In genomic region chr7:150800576-150801241, GRCh38 we compare ENCODE assay signal across 9 cellular contexts. TPM values are rescaled to one million over a fixed set of nuclear protein-coding genes. Genes with fewer than 3 reads are reported as not detected.
A peak's percentile ranks its signal among the peaks of the same experiment; 100 is the strongest.
DNase-seq lines count a peak whose midpoint lies in the region; ATAC-seq and TF ChIP-seq lines count a peak whose summit lies in the region.
"Had no signal": no experiment of that assay in that cellular context is flagged by ENCODE, and none has a peak within 500 bp of the region (broad histone marks: within the 10 kb centered on the region; RNA-seq: fewer than 3 reads in every experiment).

TSS of gene TMEM176A (plus strand) at chr7:150800769. CDS start at chr7:150801551, 782 bp downstream.

- ATAC-seq in gastroesophageal sphincter (peak; percentile 40), HG02870 (IDR thresholded peaks at IDR 0.05; ENCODE audit: unreplicated experiment) (no peak), HG03520 (IDR thresholded peaks at IDR 0.05; ENCODE audit: unreplicated experiment) (no peak)

- CTCF ChIA-PET in A673 (lab: Charles Lee) = no interaction called here

- no peak for TF ChIP-seq EP300 in gastroesophageal sphincter (IDR thresholded peaks at IDR 0.05)

- H3K36me3 ChIP-seq in A673 (ENCODE audit: insufficient read depth, low read length, poor library complexity, severe bottlenecking) (no peaks in the 10 kb centered on the region), gastroesophageal sphincter (peaks cover 0 to 24% of the 10 kb centered on the region in 2 donors), neuron (ENCODE audit: insufficient read depth, low read length) (no peaks in the 10 kb centered on the region)

- peaks cover 35% of the 10 kb centered on the region for H3K4me1 ChIP-seq in A673 (ENCODE audit: insufficient read depth, low read length, poor library complexity, severe bottlenecking)
- peaks cover 0 to 23% (median 0%) of the 10 kb centered on the region in 3 donors for H3K4me1 ChIP-seq in gastroesophageal sphincter
- no peaks in the 10 kb centered on the region for H3K4me1 ChIP-seq in neuron (ENCODE audit: insufficient read depth, low read length)

- WGBS in gastroesophageal sphincter (ENCODE audit: low coverage in 1 of 2), 2 donors = 3% methylated on average over 8 of the region's 54 CpGs; no CpG with 5 or more reads in 1 of the 2 donors

- POLR2A ChIA-PET in A673 (lab: Charles Lee; ENCODE audit: low non-redundant PET) = no interaction called here

- H3K27me3 ChIP-seq in A673 (replicated peaks; ENCODE audit: insufficient read depth, low read depth, low read length, poor library complexity) = no peaks in the 10 kb centered on the region
- H3K27me3 ChIP-seq in gastroesophageal sphincter = peaks cover 70% of the 10 kb centered on the region
- peaks cover 55% of the 10 kb centered on the region for H3K27me3 ChIP-seq in neuron (ENCODE audit: insufficient read depth, low read length)

- DNase-seq in A673 (ENCODE audit: low spot score) (no peak), SIG-M5 treated with dmso at 0.1 percent for 504 hours (lab: John Stamatoyannopoulos, UW; ENCODE audit: unreplicated experiment) (no peak), HCEC 1CT (no peak)
- DNase-seq in activated CD4-positive, alpha-beta T cell treated with anti-CD3 and anti-CD28 coated beads, Interleukin-2, amount 50 U/mL, for 1 hour = peak; percentile 13

- peak within 1 kb of the TSS; percentile 30 for H2AFZ ChIP-seq in neuron (ENCODE audit: low read depth, low read length)

- H3K4me3 ChIP-seq in A673 (ENCODE audit: low read depth, low read length, poor library complexity, severe bottlenecking) (peak within 1 kb of the TSS; percentile 38), gastroesophageal sphincter (peak within 1 kb of the TSS; percentile 31 to 63), neuron (ENCODE audit: low read length) (no peak within 1 kb of the TSS)
- H3K4me3 ChIP-seq: SK-N-MC had no signal

- H3K27ac ChIP-seq in A673 (ENCODE audit: low read depth, low read length, poor library complexity, severe bottlenecking) (peak within 1 kb of the TSS; percentile 25), gastroesophageal sphincter (peak within 1 kb of the TSS in 3 of 4 donors; percentile 64 to 82 (median 66))
- H3K27ac ChIP-seq: SK-N-MC had no signal

- intact Hi-C loops in A673 (cut with micrococcal nuclease; ENCODE audit: unreplicated experiment) = no loop called here

- no peak for TF ChIP-seq POLR2A in gastroesophageal sphincter (IDR thresholded peaks at IDR 0.05)

- TF ChIP-seq CTCF in A673 (conservative IDR thresholded peaks at IDR 0.05; ENCODE audit: low read depth, low read length) = no peak
- TF ChIP-seq CTCF in gastroesophageal sphincter (IDR thresholded peaks at IDR 0.05) = no peak

- H3K9me3 ChIP-seq in A673 (ENCODE audit: low read depth, low read length, poor library complexity, severe bottlenecking) (peaks cover 2% of the 10 kb centered on the region), gastroesophageal sphincter (peaks cover 0 to 17% (median 0%) of the 10 kb centered on the region in 3 donors), neuron (ENCODE audit: low read length) (peaks cover 4% of the 10 kb centered on the region)

- no TSS peak for BruUV-seq in A673 (replicated peaks; lab: Mats Ljungman, UMichigan)

RNA-seq across cellular contexts. Expression of gene TMEM176A, which starts in this region (rescaled TPM):
- total RNA-seq in A673 (2021) = 2.3 and 2.9 TPM in 2 replicates
- total RNA-seq in gastroesophageal sphincter = 10 to 100 TPM in 3 of 4 donors, 1 to 10 TPM in 1; 6.5 to 42.4 (median 28.7) TPM
